8 cellular contexts compared by ENCODE assay signal in the genomic region with DNA sequence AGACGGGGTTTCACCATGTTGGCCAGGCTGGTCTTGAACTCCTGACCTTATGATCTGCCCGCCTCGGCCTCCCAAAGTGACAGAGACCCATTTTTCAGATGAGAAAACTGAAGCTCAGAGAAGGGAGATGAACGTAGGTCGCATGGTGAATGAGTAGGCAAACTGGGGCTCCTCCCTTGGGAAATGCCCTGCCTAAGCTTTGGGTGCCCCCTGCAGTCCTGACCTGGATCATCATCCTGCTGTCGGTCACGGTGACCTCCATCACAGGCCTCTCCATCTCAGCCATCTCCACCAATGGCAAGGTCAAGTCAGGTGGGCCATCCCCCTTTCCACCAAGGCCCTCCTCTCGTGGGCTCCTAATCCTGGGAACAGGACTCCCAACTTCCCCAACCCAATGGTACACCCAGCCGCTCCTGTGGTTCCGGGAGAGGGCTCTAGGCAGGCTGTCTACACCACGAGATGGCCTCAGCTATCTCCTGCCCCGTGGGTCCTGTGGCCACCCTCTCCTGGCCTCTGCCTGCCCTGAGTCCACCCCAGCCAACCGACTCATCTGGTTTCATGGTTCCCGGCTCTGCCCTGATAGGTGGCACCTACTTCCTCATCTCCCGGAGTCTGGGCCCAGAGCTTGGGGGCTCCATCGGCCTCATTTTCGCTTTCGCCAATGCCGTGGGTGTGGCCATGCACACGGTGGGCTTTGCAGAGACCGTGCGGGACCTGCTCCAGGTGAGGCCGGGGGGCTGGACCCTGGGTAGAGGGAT. TPM values are rescaled to one million over a fixed set of nuclear protein-coding genes. Genes with fewer than 3 reads are reported as not detected.
DNase-seq lines count a peak whose midpoint lies in the region; ATAC-seq and TF ChIP-seq lines count a peak whose summit lies in the region.

No MANE protein-coding gene starts in this region.

- no peak overlapping the region for H2AK5ac ChIP-seq in H9 (ENCODE audit: insufficient read length, low read length)

- H3K23me2 ChIP-seq in H9 (ENCODE audit: insufficient read length, low read depth, low read length, poor library complexity, severe bottlenecking) = no peaks in the 10 kb centered on the region

- TF ChIP-seq POLR2A in prostate gland (IDR thresholded peaks at IDR 0.05) = no peak

- H4K8ac ChIP-seq in H9 (replicated peaks; ENCODE audit: insufficient read length, low read depth, low read length) = no peak overlapping the region

- intact Hi-C loops in sciatic nerve (cut with DNase I) (loop anchor here (10.0 kb wide), 1 partner anchor 75 kb away; no protein-coding TSS in a partner anchor), prostate gland (cut with DNase I) (loop anchor here (2.0 to 5.0 kb wide), 2 partner anchors 83 to 175 kb away; no protein-coding TSS in a partner anchor)

- H3K79me1 ChIP-seq in H9 (ENCODE audit: insufficient read depth, low read depth, low read length, poor library complexity, severe bottlenecking) = no peaks in the 10 kb centered on the region

- no peak overlapping the region for H3K4ac ChIP-seq in H9 (ENCODE audit: low read depth, low read length)

- no peak overlapping the region for H2BK120ac ChIP-seq in H9 (ENCODE audit: low read depth, low read length, poor library complexity, severe bottlenecking)

- H3K27ac ChIP-seq in H9 (ENCODE audit: insufficient read length, low read depth, low read length) = no peak overlapping the region
- no peak overlapping the region for H3K27ac ChIP-seq in prostate gland

- H3T11ph ChIP-seq in H9 (ENCODE audit: low read length) = no peak overlapping the region

- H3K4me3 ChIP-seq in BJ (ENCODE audit: low read depth, low read length) = no peak overlapping the region
- H3K4me3 ChIP-seq in prostate gland = no peak overlapping the region

- H2AFZ ChIP-seq in H9 (ENCODE audit: low read length) = no peak overlapping the region

- no peak overlapping the region for H3K4me2 ChIP-seq in H9 (ENCODE audit: insufficient read depth, insufficient read length, low read length)

- H3K9ac ChIP-seq in H9 (ENCODE audit: extremely low read depth, insufficient read length, low read length) = no peak overlapping the region

- H3K36me3 Mint-ChIP-seq in H9 (ENCODE audit: insufficient read depth in 1 of 3, low read depth in 3 of 3) = no peaks in the 10 kb centered on the region

- no peak overlapping the region for H3K4me3 Mint-ChIP-seq in H9

- H2BK20ac ChIP-seq in H9 (ENCODE audit: low read depth, low read length, poor library complexity, severe bottlenecking) = no peak overlapping the region

- H3K27me3 ChIP-seq in BJ (ENCODE audit: control insufficient read depth, insufficient read depth, low read length) (no peaks in the 10 kb centered on the region), H9 (ENCODE audit: insufficient read depth, low read length) (no peaks in the 10 kb centered on the region), prostate gland (replicated peaks; ENCODE audit: insufficient read depth) (no peaks in the 10 kb centered on the region)

- no peak overlapping the region for H3K27ac Mint-ChIP-seq in H9

- no peak overlapping the region for H2BK15ac ChIP-seq in H9 (ENCODE audit: low read depth, low read length)

- no peaks in the 10 kb centered on the region for H3K9me3 Mint-ChIP-seq in H9

- H3K9me3 ChIP-seq in H9 (ENCODE audit: control insufficient read depth, low read depth, low read length) = no peaks in the 10 kb centered on the region
- H3K9me3 ChIP-seq in prostate gland = no peaks in the 10 kb centered on the region

- H3K27me3 Mint-ChIP-seq in H9 (ENCODE audit: low read depth) = no peaks in the 10 kb centered on the region

- peaks cover 4 to 5% of the 10 kb centered on the region in 2 experiments for H3K4me1 Mint-ChIP-seq in H9

- H4K5ac ChIP-seq in H9 (ENCODE audit: insufficient read length, low read depth, low read length) = no peak overlapping the region

- ATAC-seq in sciatic nerve (no peak), GM21576 (IDR thresholded peaks at IDR 0.05; ENCODE audit: unreplicated experiment) (no peak), GM18517 (IDR thresholded peaks at IDR 0.05; ENCODE audit: unreplicated experiment) (no peak)

- H4K91ac ChIP-seq in H9 (ENCODE audit: insufficient read length, low read depth, low read length) = no peak overlapping the region

- H3K14ac ChIP-seq in H9 (ENCODE audit: insufficient read depth, low read length) = no peak overlapping the region

- H3K36me3 ChIP-seq in BJ (ENCODE audit: control insufficient read depth, insufficient read depth, low read length) (no peaks in the 10 kb centered on the region), prostate gland (no peaks in the 10 kb centered on the region)

- H3K4me1 ChIP-seq in H9 (ENCODE audit: insufficient read depth, low read length) (no peaks in the 10 kb centered on the region; the same call in 1 of the 2 replicates), prostate gland (replicated peaks) (peaks cover 9% of the 10 kb centered on the region)

- TF ChIP-seq CTCF in BJ (IDR thresholded peaks at IDR 0.05; ENCODE audit: insufficient read depth, low read depth, low read length) = 0 out of 2 replicates have a peak, but pooled peaks have one; percentile 31
- peak; percentile 62 for TF ChIP-seq CTCF in H9 (conservative IDR thresholded peaks at IDR 0.05)
- TF ChIP-seq CTCF in prostate gland (IDR thresholded peaks at IDR 0.05) = no peak

- CTCF ChIA-PET in BJ (lab: Yijun Ruan, JAX) = interaction anchor here (0.7 to 9.5 kb wide), 7 partner anchors 13 to 94 kb away, joined by 3 to 83 read pairs (median 4); no protein-coding TSS in a partner anchor

- H2BK5ac ChIP-seq in H9 (ENCODE audit: insufficient read length, low read length) = no peak overlapping the region

- H2BK12ac ChIP-seq in H9 (ENCODE audit: insufficient read length, low read depth, low read length) = no peak overlapping the region

- DNase-seq in BJ (ENCODE audit: low read depth) (no peak), H9 (peak; percentile 81), SW480 (ENCODE audit: low spot score) (peak; percentile 32), iPS-NIHi7 (ENCODE audit: extremely low spot score) (peak; percentile 83), sciatic nerve (ENCODE audit: low spot score) (no peak), prostate gland (ENCODE audit: low spot score) (no peak)

- H3K23ac ChIP-seq in H9 (ENCODE audit: insufficient read length, low read depth, low read length) = no peak overlapping the region

- no CpG with 5 or more reads among the region's 23 CpGs for WGBS in H9 (ENCODE audit: extremely low coverage, insufficient read length, low lambda C conversion rate)
- 89% methylated on average over 23 of the region's 23 CpGs for WGBS in prostate gland

- no peaks in the 10 kb centered on the region for H3K79me2 ChIP-seq in H9 (ENCODE audit: insufficient read depth, low read length)

- POLR2A ChIA-PET in BJ (lab: Charles Lee) = interaction anchor here (0.6 kb wide), 1 partner anchor 62 kb away, joined by 3 read pairs; no protein-coding TSS in a partner anchor

- H3K56ac ChIP-seq in H9 (ENCODE audit: insufficient read length, low read depth, low read length) = no peak overlapping the region

- H4K20me1 ChIP-seq in H9 (ENCODE audit: control insufficient read depth, insufficient read depth, insufficient read length) = no peaks in the 10 kb centered on the region

- H3K18ac ChIP-seq in H9 (ENCODE audit: insufficient read length, low read depth, low read length) = no peak overlapping the region

RNA-seq across cellular contexts. Expression of a gene that starts 4.7 kb away (rescaled TPM):
- polyA plus RNA-seq in BJ (2011; rRNA removed) = not detected in 2 replicates
- not detected in 2 replicates for polyA minus RNA-seq in BJ (2011; rRNA and poly(A)+ RNA removed)
- total RNA-seq in H9 (2021) = not detected in 2 replicates
- not detected for total RNA-seq in sciatic nerve
- under 1 TPM in 1 of 2 donors, not detected in 1; 0.23 TPM for total RNA-seq in prostate gland

Comparison
In these comparisons a context has a peak if more than half of its experiments do, and no peak if none do; other contexts are left out.
1. DNase-seq: peak in H9 (single experiment), SW480 (single experiment) and iPS-NIHi7 (single experiment); none in BJ (single experiment), sciatic nerve (single experiment) and prostate gland (single experiment).
2. CTCF ChIP-seq: peak in BJ (single experiment) and H9 (single experiment); none in prostate gland (0 of 4).